In the genomic region with DNA sequence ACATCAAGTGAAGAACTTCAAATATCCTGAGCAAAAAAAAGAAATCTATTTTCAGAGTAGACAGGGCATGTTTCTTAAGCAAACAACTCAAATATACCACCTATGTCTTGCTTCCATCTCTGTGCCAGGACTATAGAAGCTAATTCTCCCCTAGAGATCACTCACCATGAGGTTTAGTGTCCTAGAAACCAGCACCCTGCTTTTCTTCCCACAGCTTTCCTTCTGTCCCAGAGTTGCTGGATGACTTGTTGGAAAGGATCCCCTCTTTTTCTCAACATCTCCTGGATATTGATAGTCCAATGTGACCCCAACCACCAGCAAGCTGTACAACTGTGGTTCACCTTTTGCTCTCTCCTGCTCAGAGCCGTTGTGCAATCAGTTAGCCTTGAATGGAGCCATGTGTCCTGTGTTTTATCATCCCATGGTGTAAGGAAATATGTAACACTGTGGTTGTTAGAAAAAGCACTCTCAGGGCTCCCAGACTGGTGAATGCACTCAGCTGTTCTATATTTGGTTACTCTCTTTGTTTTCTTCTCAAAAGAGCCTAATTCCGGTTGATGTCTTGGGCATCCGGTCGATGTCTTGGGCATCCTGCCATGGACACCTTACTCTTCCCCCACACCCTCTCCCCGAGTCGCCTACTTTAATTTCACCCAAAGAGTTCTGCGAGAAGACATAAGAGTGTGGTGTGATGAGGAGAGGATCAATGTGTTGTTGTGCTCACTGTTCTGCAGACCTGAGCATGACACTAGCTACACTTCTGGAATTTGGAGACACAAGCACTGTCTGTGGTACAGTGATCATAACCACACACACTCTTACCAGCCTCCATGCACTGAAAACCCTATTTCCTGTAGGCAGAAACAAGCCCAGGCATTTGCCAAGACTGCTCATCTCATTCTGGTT, we compare ENCODE assay signal across 1 cellular context.
TF ChIP-seq lines count a peak whose summit lies in the region.

No MANE protein-coding gene starts in this region.

TF ChIP-seq in HepG2, 621 proteins besides CTCF, POLR2A, EP300 and RAD21 (continued from another document and continues in another):
- TF ChIP-seq SKIL (CRISPR knock-in tag; IDR thresholded peaks at IDR 0.05; ENCODE audit: borderline replicate concordance) (peak; percentile 47; the same call in 1 of the 2 replicates), MXD4 (CRISPR knock-in tag; IDR thresholded peaks at IDR 0.05) (0 out of 2 replicates have a peak, but pooled peaks have one; percentile 21), ZNF616 (CRISPR knock-in tag; IDR thresholded peaks at IDR 0.05; ENCODE audit: low read depth) (no peak), RBM39 (IDR thresholded peaks at IDR 0.05; ENCODE audit: low read depth, low read length, poor library complexity, severe bottlenecking) (no peak), ZNF775 (CRISPR knock-in tag; IDR thresholded peaks at IDR 0.05; ENCODE audit: borderline replicate concordance) (no peak), TIGD3 (CRISPR knock-in tag; IDR thresholded peaks at IDR 0.05; ENCODE audit: borderline replicate concordance) (0 out of 2 replicates have a peak, but pooled peaks have one; percentile 43), ZNF468 (CRISPR knock-in tag; IDR thresholded peaks at IDR 0.05) (no peak), HOXD1 (CRISPR knock-in tag; IDR thresholded peaks at IDR 0.05) (no peak), ZNF850 (CRISPR knock-in tag; conservative IDR thresholded peaks at IDR 0.05) (no peak), BRD4 (CRISPR knock-in tag; IDR thresholded peaks at IDR 0.05) (peak; percentile 55; the same call in 1 of the 2 replicates), FOXP1 (IDR thresholded peaks at IDR 0.05) (no peak), FOXP1 (CRISPR knock-in tag; IDR thresholded peaks at IDR 0.05) (peak; percentile 39; the same call in 1 of the 2 replicates), NR2F1 (CRISPR knock-in tag; IDR thresholded peaks at IDR 0.05) (peak; percentile 52 to 76; a peak in 3 of 4 replicates), MXI1 (IDR thresholded peaks at IDR 0.05; ENCODE audit: borderline replicate concordance, low read depth, low read length) (0 out of 3 replicates have a peak, but pooled peaks have one; percentile 22), KDM5A (IDR thresholded peaks at IDR 0.05; ENCODE audit: borderline replicate concordance, low read length) (no peak; the same call in 1 of the 2 replicates), HNF4A (CRISPR knock-in tag; IDR thresholded peaks at IDR 0.05) (peak; percentile 86), ATF4 (CRISPR knock-in tag; IDR thresholded peaks at IDR 0.05) (peak in 1 of 2 experiments; percentile 78; a peak in 2 of 4 replicates), ZNF773 (CRISPR knock-in tag; IDR thresholded peaks at IDR 0.05; ENCODE audit: borderline replicate concordance) (no peak), ZNF646 (CRISPR knock-in tag; IDR thresholded peaks at IDR 0.05) (no peak), ZNF781 (CRISPR knock-in tag; IDR thresholded peaks at IDR 0.05; ENCODE audit: borderline replicate concordance, not compliant biosample characterization) (peak; percentile 63), ZNF24 (IDR thresholded peaks at IDR 0.05) (no peak), ZNF674 (CRISPR knock-in tag; IDR thresholded peaks at IDR 0.05; ENCODE audit: low read depth) (no peak), TGIF2 (CRISPR knock-in tag; IDR thresholded peaks at IDR 0.05) (peak; percentile 78; the same call in 1 of the 2 replicates), JDP2 (CRISPR knock-in tag; IDR thresholded peaks at IDR 0.05; ENCODE audit: borderline replicate concordance) (no peak)
- TF ChIP-seq, protein P1, sequence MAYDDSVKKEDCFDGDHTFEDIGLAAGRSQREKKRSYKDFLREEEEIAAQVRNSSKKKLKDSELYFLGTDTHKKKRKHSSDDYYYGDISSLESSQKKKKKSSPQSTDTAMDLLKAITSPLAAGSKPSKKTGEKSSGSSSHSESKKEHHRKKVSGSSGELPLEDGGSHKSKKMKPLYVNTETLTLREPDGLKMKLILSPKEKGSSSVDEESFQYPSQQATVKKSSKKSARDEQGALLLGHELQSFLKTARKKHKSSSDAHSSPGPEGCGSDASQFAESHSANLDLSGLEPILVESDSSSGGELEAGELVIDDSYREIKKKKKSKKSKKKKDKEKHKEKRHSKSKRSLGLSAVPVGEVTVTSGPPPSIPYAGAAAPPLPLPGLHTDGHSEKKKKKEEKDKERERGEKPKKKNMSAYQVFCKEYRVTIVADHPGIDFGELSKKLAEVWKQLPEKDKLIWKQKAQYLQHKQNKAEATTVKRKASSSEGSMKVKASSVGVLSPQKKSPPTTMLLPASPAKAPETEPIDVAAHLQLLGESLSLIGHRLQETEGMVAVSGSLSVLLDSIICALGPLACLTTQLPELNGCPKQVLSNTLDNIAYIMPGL (CRISPR knock-in tag; IDR thresholded peaks at IDR 0.05; ENCODE audit: borderline replicate concordance in 1 of 2, low read depth in 1 of 2): peak; percentile 3 to 52; a peak in 1 of 4 replicates
- TF ChIP-seq, protein P2, sequence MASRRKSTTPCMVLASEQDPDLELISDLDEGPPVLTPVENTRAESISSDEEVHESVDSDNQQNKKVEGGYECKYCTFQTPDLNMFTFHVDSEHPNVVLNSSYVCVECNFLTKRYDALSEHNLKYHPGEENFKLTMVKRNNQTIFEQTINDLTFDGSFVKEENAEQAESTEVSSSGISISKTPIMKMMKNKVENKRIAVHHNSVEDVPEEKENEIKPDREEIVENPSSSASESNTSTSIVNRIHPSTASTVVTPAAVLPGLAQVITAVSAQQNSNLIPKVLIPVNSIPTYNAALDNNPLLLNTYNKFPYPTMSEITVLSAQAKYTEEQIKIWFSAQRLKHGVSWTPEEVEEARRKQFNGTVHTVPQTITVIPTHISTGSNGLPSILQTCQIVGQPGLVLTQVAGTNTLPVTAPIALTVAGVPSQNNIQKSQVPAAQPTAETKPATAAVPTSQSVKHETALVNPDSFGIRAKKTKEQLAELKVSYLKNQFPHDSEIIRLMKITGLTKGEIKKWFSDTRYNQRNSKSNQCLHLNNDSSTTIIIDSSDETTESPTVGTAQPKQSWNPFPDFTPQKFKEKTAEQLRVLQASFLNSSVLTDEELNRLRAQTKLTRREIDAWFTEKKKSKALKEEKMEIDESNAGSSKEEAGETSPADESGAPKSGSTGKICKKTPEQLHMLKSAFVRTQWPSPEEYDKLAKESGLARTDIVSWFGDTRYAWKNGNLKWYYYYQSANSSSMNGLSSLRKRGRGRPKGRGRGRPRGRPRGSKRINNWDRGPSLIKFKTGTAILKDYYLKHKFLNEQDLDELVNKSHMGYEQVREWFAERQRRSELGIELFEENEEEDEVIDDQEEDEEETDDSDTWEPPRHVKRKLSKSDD (CRISPR knock-in tag; IDR thresholded peaks at IDR 0.05; ENCODE audit: low read depth): 0 out of 2 replicates have a peak, but pooled peaks have one; percentile 31
- TF ChIP-seq, protein P3, sequence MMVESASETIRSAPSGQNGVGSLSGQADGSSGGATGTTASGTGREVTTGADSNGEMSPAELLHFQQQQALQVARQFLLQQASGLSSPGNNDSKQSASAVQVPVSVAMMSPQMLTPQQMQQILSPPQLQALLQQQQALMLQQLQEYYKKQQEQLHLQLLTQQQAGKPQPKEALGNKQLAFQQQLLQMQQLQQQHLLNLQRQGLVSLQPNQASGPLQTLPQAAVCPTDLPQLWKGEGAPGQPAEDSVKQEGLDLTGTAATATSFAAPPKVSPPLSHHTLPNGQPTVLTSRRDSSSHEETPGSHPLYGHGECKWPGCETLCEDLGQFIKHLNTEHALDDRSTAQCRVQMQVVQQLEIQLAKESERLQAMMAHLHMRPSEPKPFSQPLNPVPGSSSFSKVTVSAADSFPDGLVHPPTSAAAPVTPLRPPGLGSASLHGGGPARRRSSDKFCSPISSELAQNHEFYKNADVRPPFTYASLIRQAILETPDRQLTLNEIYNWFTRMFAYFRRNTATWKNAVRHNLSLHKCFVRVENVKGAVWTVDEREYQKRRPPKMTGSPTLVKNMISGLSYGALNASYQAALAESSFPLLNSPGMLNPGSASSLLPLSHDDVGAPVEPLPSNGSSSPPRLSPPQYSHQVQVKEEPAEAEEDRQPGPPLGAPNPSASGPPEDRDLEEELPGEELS (CRISPR knock-in tag; IDR thresholded peaks at IDR 0.05): peak; percentile 56
